In the genomic region with DNA sequence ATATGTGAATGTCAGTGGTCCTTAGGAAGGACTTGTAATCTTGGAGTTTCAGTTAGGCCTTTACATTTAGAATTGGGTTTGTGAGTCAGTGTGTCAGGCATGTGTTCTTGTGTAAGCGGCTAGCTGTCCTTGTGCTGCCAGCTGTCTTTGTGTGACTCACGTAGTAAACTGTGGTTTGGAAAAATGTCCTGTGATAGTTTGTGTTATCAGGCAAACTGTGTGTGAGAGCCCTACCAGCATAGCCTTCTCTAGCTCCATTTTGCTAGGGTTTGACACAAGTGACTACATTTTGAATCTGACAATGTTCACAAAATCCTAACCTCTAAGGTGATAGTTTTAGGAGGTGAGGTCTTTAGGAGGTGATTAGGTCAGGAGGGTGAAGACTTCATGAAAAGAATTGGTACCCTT, we compare ENCODE assay signal across 10 cellular contexts. TPM values are rescaled to one million over a fixed set of nuclear protein-coding genes. Genes with fewer than 3 reads are reported as not detected.
DNase-seq lines count a peak whose midpoint lies in the region; ATAC-seq and TF ChIP-seq lines count a peak whose summit lies in the region.
"Had no signal": no experiment of that assay in that cellular context is flagged by ENCODE, and none has a peak within 500 bp of the region (broad histone marks: within the 10 kb centered on the region; RNA-seq: fewer than 3 reads in every experiment).

No MANE protein-coding gene starts in this region.

- DNase-seq in EH (ENCODE audit: low read depth), result peak; percentile 98
- DNase-seq in Panc1 (ENCODE audit: low read depth, low spot score), result peak; percentile 84
- DNase-seq in epidermal melanocyte (ENCODE audit: insufficient read length, low spot score), result peak; percentile 39
- DNase-seq in osteoblast (ENCODE audit: insufficient read length, low spot score, missing footprints), result peak; percentile 84
- DNase-seq in RPMI8226, result no peak
- no peak for DNase-seq in GOT3 (lab: John Stamatoyannopoulos, UW)
- DNase-seq in COR-L47 (lab: John Stamatoyannopoulos, UW), result no peak
- DNase-seq: GDM1 had no signal

- CTCF ChIA-PET in Panc1 (lab: Charles Lee), result no interaction called here

- POLR2A ChIA-PET in Panc1 (lab: Charles Lee), result no interaction called here

- no TSS peak for BruUV-seq in Panc1 (replicated peaks; lab: Mats Ljungman, UMichigan)

- H3K4me2 ChIP-seq in osteoblast (ENCODE audit: insufficient read depth, low read length), result peak overlapping the region; percentile 19

- H3K27me3 ChIP-seq in Panc1 (ENCODE audit: control insufficient read depth, insufficient read depth, low read length), result no peaks in the 10 kb centered on the region
- H3K27me3 ChIP-seq in osteoblast (ENCODE audit: insufficient read depth, low read length), result no peaks in the 10 kb centered on the region
- H3K27me3 ChIP-seq: right atrium auricular region had no signal

- H3K79me2 ChIP-seq in osteoblast (ENCODE audit: insufficient read depth, low read length), result no peaks in the 10 kb centered on the region

- H3K27ac ChIP-seq in Panc1 (ENCODE audit: low read length) (no peak overlapping the region), osteoblast (ENCODE audit: low read depth, low read length) (peak overlapping the region; percentile 69)
- H3K27ac ChIP-seq: right atrium auricular region had no signal

- intact Hi-C loops in Panc1 (cut with micrococcal nuclease; ENCODE audit: unreplicated experiment), result no loop called here

- H3K9me3 ChIP-seq in Panc1 (ENCODE audit: control insufficient read depth, insufficient read depth, low read depth, low read length), result no peaks in the 10 kb centered on the region
- H3K9me3 ChIP-seq in osteoblast (ENCODE audit: low read depth, low read length), result no peaks in the 10 kb centered on the region
- H3K9me3 ChIP-seq: right atrium auricular region had no signal

- no peak overlapping the region for H2AFZ ChIP-seq in osteoblast (ENCODE audit: low read length)

- TF ChIP-seq CTCF in Panc1 (IDR thresholded peaks at IDR 0.05), result no peak
- no peak for TF ChIP-seq CTCF in osteoblast (IDR thresholded peaks at IDR 0.05; ENCODE audit: extremely low read depth, low read depth, low read length)

- no peaks in the 10 kb centered on the region for H3K36me3 ChIP-seq in Panc1 (ENCODE audit: control insufficient read depth, insufficient read depth, low read length)
- no peaks in the 10 kb centered on the region for H3K36me3 ChIP-seq in osteoblast (ENCODE audit: insufficient read depth, low read length)
- H3K36me3 ChIP-seq: right atrium auricular region had no signal

- in situ Hi-C loops in Panc1 (cut with HindIII; ENCODE audit: low pct_unique_long_range_greater_than_20kb, low sequenced_read_pairs), result no loop called here

- no peaks in the 10 kb centered on the region for H4K20me1 ChIP-seq in osteoblast (ENCODE audit: insufficient read depth, low read length)

- ATAC-seq in Panc1 (peak; percentile 87), GM19463 (IDR thresholded peaks at IDR 0.05; ENCODE audit: unreplicated experiment) (no peak)

- H3K4me1 ChIP-seq in Panc1 (ENCODE audit: control insufficient read depth, insufficient read depth, low read length), result no peaks in the 10 kb centered on the region; the same call in 1 of the 2 replicates
- peaks cover 29% of the 10 kb centered on the region for H3K4me1 ChIP-seq in osteoblast (ENCODE audit: insufficient read depth, low read length)
- H3K4me1 ChIP-seq: right atrium auricular region had no signal

- H3K4me3 ChIP-seq in Panc1 (ENCODE audit: low read depth in 2 of 2, low read length in 2 of 2), result no peak overlapping the region
- no peak overlapping the region for H3K4me3 ChIP-seq in osteoblast (ENCODE audit: insufficient read depth, low read length)
- H3K4me3 ChIP-seq: right atrium auricular region had no signal

RNA-seq across cellular contexts. Expression of a gene that starts 6.9 kb away (rescaled TPM):
- total RNA-seq in Panc1 (2021; ENCODE audit: unreplicated experiment) (7.0 TPM), osteoblast (13.0 and 13.8 TPM in 2 replicates)
- polyA plus RNA-seq in Panc1 (2012; ENCODE audit: insufficient read length), result 2.1 TPM

Comparison
In these comparisons a context has a peak if more than half of its experiments do, and no peak if none do; other contexts are left out.
1. DNase-seq: peak in EH (single experiment), Panc1 (single experiment), epidermal melanocyte (single experiment) and osteoblast (single experiment); none in RPMI8226 (single experiment), GOT3 (single experiment) and COR-L47 (single experiment).